In the genomic region with DNA sequence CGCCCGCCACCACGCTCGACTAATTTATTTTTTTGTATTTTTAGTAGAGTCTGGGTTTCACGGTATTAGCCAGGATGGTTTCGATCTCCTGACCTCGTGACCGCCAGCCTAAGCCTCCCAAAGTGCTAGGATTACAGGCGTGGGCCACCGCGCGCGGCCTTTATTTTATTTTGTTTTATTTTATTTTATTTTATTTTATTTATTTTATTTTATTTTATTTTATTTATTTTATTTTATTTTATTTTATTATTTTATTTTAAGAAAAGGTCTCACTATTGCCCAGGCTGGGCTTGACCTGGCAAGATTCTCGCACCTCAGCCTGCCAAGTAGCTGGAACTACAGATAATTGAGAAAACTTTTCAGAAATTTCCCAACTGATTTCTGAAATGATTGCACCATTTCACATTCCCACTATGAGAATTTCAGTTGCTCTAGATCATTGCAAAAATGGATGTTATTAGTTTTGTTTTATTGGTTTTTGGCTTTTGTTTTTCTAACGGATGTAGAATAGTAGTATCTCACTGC, we compare ENCODE assay signal across 29 cellular contexts.
"Had no signal": no experiment of that assay in that cellular context is flagged by ENCODE, and none has a peak within 500 bp of the region (broad histone marks: within the 10 kb centered on the region; RNA-seq: fewer than 3 reads in every experiment).

No MANE protein-coding gene starts in this region.

- H3K9me3 ChIP-seq: SJSA1, SK-N-SH had no signal

- H3K4me1 ChIP-seq: SJSA1 had no signal

- H3K36me3 ChIP-seq: SJSA1 had no signal

- H2AFZ ChIP-seq: PC-9 had no signal

- H3K4me3 ChIP-seq: PC-9, SJSA1 had no signal

- H3K9me2 ChIP-seq: SK-N-SH had no signal

- H3K27me3 ChIP-seq: SJSA1 had no signal

- ATAC-seq: Panc1, Right ventricle myocardium inferior had no signal

- DNase-seq: KG1, MM.1S, MV-4-11, NCI-H1092, NCI-H1105, NCI-H1417 treated with DMSO at 0.1 percent for 48 hours, NCI-H1436 treated with DMSO at 0.1 percent for 48 hours, NCI-H1694, NCI-H187, NCI-H1930, NCI-H2029 treated with DMSO at 0.1 percent for 48 hours, NCI-H2081 treated with DMSO at 0.1 percent for 48 hours, NCI-H2107, NCI-H2171, NCI-H226, NCI-H446 treated with DMSO at 0.1 percent for 48 hours, NCI-H510A, NCI-H524, NCI-H526, NCI-H748 treated with DMSO at 0.1 percent for 48 hours, NCI-H82, PC-9, SHP77, SK-N-SH, SW 1271 had no signal

- H3K9ac ChIP-seq: SK-N-SH had no signal

- H3K4me2 ChIP-seq: PC-9, SK-N-SH had no signal

- H3K27ac ChIP-seq: PC-9, RWPE1, SJSA1 had no signal
